ENCODE assay signal across 1 cellular context in the genomic region with DNA sequence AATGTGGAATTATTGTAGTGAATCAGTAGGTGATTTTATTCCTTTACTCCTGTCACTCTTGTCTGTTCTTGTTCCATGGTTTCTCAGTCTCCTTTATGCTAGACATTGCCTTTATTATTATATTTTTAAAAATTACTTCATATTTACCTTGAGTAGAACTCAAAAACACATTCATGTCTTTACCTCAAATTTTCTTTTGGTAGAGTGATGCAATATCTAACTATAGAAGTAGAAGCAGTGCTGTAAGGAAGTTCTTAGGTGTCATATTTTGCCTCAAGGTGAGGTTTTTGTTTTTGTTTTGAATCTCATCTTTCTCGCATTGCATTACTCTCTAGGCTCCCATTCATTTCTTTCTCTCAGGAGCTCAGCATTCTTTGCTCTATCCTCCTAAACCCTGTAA.
TF ChIP-seq lines count a peak whose summit lies in the region.

No MANE protein-coding gene starts in this region.

TF ChIP-seq in WTC11, 78 proteins besides CTCF, POLR2A, EP300 and RAD21 (continued from another document):
- TF ChIP-seq, protein P1, sequence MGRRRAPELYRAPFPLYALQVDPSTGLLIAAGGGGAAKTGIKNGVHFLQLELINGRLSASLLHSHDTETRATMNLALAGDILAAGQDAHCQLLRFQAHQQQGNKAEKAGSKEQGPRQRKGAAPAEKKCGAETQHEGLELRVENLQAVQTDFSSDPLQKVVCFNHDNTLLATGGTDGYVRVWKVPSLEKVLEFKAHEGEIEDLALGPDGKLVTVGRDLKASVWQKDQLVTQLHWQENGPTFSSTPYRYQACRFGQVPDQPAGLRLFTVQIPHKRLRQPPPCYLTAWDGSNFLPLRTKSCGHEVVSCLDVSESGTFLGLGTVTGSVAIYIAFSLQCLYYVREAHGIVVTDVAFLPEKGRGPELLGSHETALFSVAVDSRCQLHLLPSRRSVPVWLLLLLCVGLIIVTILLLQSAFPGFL (CRISPR knock-in tag; IDR thresholded peaks at IDR 0.05; ENCODE audit: borderline replicate concordance): no peak
